In genomic region chr14:22589096-22589839, GRCh38 we compare ENCODE assay signal across 8 cellular contexts. TPM values are rescaled to one million over a fixed set of nuclear protein-coding genes. Genes with fewer than 3 reads are reported as not detected.
DNase-seq lines count a peak whose midpoint lies in the region; ATAC-seq and TF ChIP-seq lines count a peak whose summit lies in the region.

Gene DAD1 (minus strand): TSS chr14:22589224. CDS start chr14:22589157, 67 bp downstream.

- H3K9me3 ChIP-seq in ovary (no peaks in the 10 kb centered on the region), thyroid gland (no peaks in the 10 kb centered on the region)

- intact Hi-C loops in Right ventricle myocardium inferior (cut with DNase I) (no loop called here), ovary (cut with DNase I) (loop anchor here in 1 of 4 donors (10.0 kb wide), 1 partner anchor 246 kb away; the partner anchor contains the start of gene MMP14), thyroid gland (cut with DNase I) (no loop called here)

- no peak for TF ChIP-seq CTCF in GM12865 (IDR thresholded peaks at IDR 0.05; ENCODE audit: insufficient read depth, low read depth, low read length, missing control alignments)
- peak in 2 of 3 donors; percentile 21 to 53 for TF ChIP-seq CTCF in ovary (IDR thresholded peaks at IDR 0.05)
- TF ChIP-seq CTCF in thyroid gland (IDR thresholded peaks at IDR 0.05) = peak in 1 of 6 experiments; percentile 40

- peaks cover 24% of the 10 kb centered on the region for H3K36me3 Mint-ChIP-seq in activated naive CD8-positive, alpha-beta T cell treated with anti-CD3 and anti-CD28 coated beads, Interleukin-2, amount 50 U/mL, for 24 hours (ENCODE audit: low read depth)

- peaks cover 5% of the 10 kb centered on the region for H3K4me1 ChIP-seq in ovary (ENCODE audit: insufficient read depth)
- peaks cover 41 to 45% of the 10 kb centered on the region in 2 donors for H3K4me1 ChIP-seq in thyroid gland

- peaks cover 3% of the 10 kb centered on the region for H3K27me3 Mint-ChIP-seq in activated naive CD8-positive, alpha-beta T cell treated with anti-CD3 and anti-CD28 coated beads, Interleukin-2, amount 50 U/mL, for 24 hours

- peak; percentile 9 for TF ChIP-seq EP300 in ovary (IDR thresholded peaks at IDR 0.05)

- H3K9me3 Mint-ChIP-seq in activated naive CD8-positive, alpha-beta T cell treated with anti-CD3 and anti-CD28 coated beads, Interleukin-2, amount 50 U/mL, for 24 hours = no peaks in the 10 kb centered on the region

- H3K36me3 ChIP-seq in ovary (no peaks in the 10 kb centered on the region), thyroid gland (no peaks in the 10 kb centered on the region)

- peak within 1 kb of the TSS; percentile 96 for H3K27ac Mint-ChIP-seq in activated naive CD8-positive, alpha-beta T cell treated with anti-CD3 and anti-CD28 coated beads, Interleukin-2, amount 50 U/mL, for 24 hours

- H3K4me3 ChIP-seq in GM12865 (ENCODE audit: low read depth, low read length) (peak within 1 kb of the TSS; percentile 99), ovary (peak within 1 kb of the TSS; percentile 88), thyroid gland (replicated peaks in 1 of 3) (peak within 1 kb of the TSS; percentile 9 to 96 (median 52))

- ATAC-seq in HG02763 (IDR thresholded peaks at IDR 0.05; ENCODE audit: unreplicated experiment) = peak; percentile 93
- ATAC-seq in activated naive CD8-positive, alpha-beta T cell treated with anti-CD3 and anti-CD28 coated beads, Interleukin-2, amount 50 U/mL, for 24 hours = peak; percentile 91
- ATAC-seq in Right ventricle myocardium inferior = peak; percentile 100

- H3K4me3 Mint-ChIP-seq in activated naive CD8-positive, alpha-beta T cell treated with anti-CD3 and anti-CD28 coated beads, Interleukin-2, amount 50 U/mL, for 24 hours = peak within 1 kb of the TSS; percentile 92

- peaks cover 71% of the 10 kb centered on the region for H3K4me1 Mint-ChIP-seq in activated naive CD8-positive, alpha-beta T cell treated with anti-CD3 and anti-CD28 coated beads, Interleukin-2, amount 50 U/mL, for 24 hours

- H3K27me3 ChIP-seq in ovary = no peaks in the 10 kb centered on the region
- no peaks in the 10 kb centered on the region for H3K27me3 ChIP-seq in thyroid gland

- TF ChIP-seq POLR2A in ovary (IDR thresholded peaks at IDR 0.05) (peak; percentile 90), thyroid gland (IDR thresholded peaks at IDR 0.05) (peak; percentile 69 to 94)

- WGBS in ovary, 3 donors = 0% methylated on average over 44 of the region's 44 CpGs
- 0 to 1% methylated on average over 3 to 27 of the region's 44 CpGs for WGBS in thyroid gland, 2 donors

- DNase-seq in GM12865 (ENCODE audit: low read depth) (peak; percentile 100), NCI-H1417 treated with DMSO at 0.1 percent for 48 hours (lab: John Stamatoyannopoulos, UW) (peak; percentile 88), SW480 (ENCODE audit: low spot score) (peak; percentile 98), Right ventricle myocardium inferior (ENCODE audit: missing footprints) (peak; percentile 99), ovary (peak; percentile 98 to 100 (median 99)), thyroid gland (peak; percentile 99)
- peak; percentile 100 for DNase-seq in activated naive CD8-positive, alpha-beta T cell treated with anti-CD3 and anti-CD28 coated beads, Interleukin-2, amount 50 U/mL, for 24 hours

- peak within 1 kb of the TSS; percentile 53 to 85 for H3K27ac ChIP-seq in ovary
- peak within 1 kb of the TSS; percentile 89 to 96 (median 93) for H3K27ac ChIP-seq in thyroid gland

RNA-seq across cellular contexts. Expression of gene DAD1, which starts in this region (rescaled TPM):
- total RNA-seq in Right ventricle myocardium inferior (143 TPM), ovary (100 to 1,000 TPM; 117 to 241 (median 141) TPM), thyroid gland (100 to 1,000 TPM; 235 to 430 (median 335) TPM)
- polyA plus RNA-seq in ovary = 100 to 1,000 TPM; 225 to 310 TPM

Comparison
In these comparisons a context has a peak if more than half of its experiments do, and no peak if none do; other contexts are left out.
1. Peak in every context shown above with its lines: DNase-seq, ATAC-seq, H3K4me3 ChIP-seq and H3K27ac ChIP-seq.